ENCODE assay signal across 2 cellular contexts in genomic region chr12:113940357-113940756, GRCh38.
TF ChIP-seq lines count a peak whose summit lies in the region.

No MANE protein-coding gene starts in this region.

TF ChIP-seq in HepG2, 621 proteins besides CTCF, POLR2A, EP300 and RAD21:
- no peak for TF ChIP-seq ZNF44 (CRISPR knock-in tag; IDR thresholded peaks at IDR 0.05)
- no peak for TF ChIP-seq POLR2AphosphoS5 (IDR thresholded peaks at IDR 0.05; ENCODE audit: low read depth, low read length)
- TF ChIP-seq ZBTB33 (CRISPR knock-in tag; IDR thresholded peaks at IDR 0.05), result peak; percentile 17; the same call in 1 of the 2 replicates
- TF ChIP-seq ZEB1 (IDR thresholded peaks at IDR 0.05; ENCODE audit: insufficient replicate concordance, low read depth), result no peak
- TF ChIP-seq TAF1 (CRISPR knock-in tag; IDR thresholded peaks at IDR 0.05), result no peak
- TF ChIP-seq ZNF720 (CRISPR knock-in tag; IDR thresholded peaks at IDR 0.05), result no peak
- TF ChIP-seq BCL6 (CRISPR knock-in tag; IDR thresholded peaks at IDR 0.05), result no peak
- TF ChIP-seq JUND (CRISPR knock-in tag; IDR thresholded peaks at IDR 0.05), result no peak

TF ChIP-seq in K562, 482 proteins besides CTCF, POLR2A, EP300 and RAD21:
- TF ChIP-seq ZNF644 (tag; IDR thresholded peaks at IDR 0.05; ENCODE audit: low read depth) (no peak), ZBTB33 (CRISPR knock-in tag; IDR thresholded peaks at IDR 0.05) (peak; percentile 91), ZNF609 (CRISPR knock-in tag; IDR thresholded peaks at IDR 0.05; ENCODE audit: borderline replicate concordance) (no peak), CLOCK (CRISPR knock-in tag; IDR thresholded peaks at IDR 0.05; ENCODE audit: borderline replicate concordance) (no peak), EGR1 (conservative IDR thresholded peaks at IDR 0.05) (no peak), ID3 (CRISPR knock-in tag; IDR thresholded peaks at IDR 0.05) (no peak), ID3 (tag; IDR thresholded peaks at IDR 0.05) (no peak), CREBBP (IDR thresholded peaks at IDR 0.05; ENCODE audit: low read depth, low read length) (no peak)
